27 cellular contexts compared by ENCODE assay signal in genomic region chr20:49725694-49726093, GRCh38. TPM values are rescaled to one million over a fixed set of nuclear protein-coding genes. Genes with fewer than 3 reads are reported as not detected.
DNase-seq lines count a peak whose midpoint lies in the region; ATAC-seq, FAIRE-seq and TF ChIP-seq lines count a peak whose summit lies in the region.
"Had no signal": no experiment of that assay in that cellular context is flagged by ENCODE, and none has a peak within 500 bp of the region (broad histone marks: within the 10 kb centered on the region; RNA-seq: fewer than 3 reads in every experiment).

No MANE protein-coding gene starts in this region.

- no peaks in the 10 kb centered on the region for H3K27me3 Mint-ChIP-seq in H9 (ENCODE audit: low read depth)
- H3K27me3 Mint-ChIP-seq: activated naive CD4-positive, alpha-beta T cell treated with anti-CD3 and anti-CD28 coated beads, Interleukin-2, amount 50 U/mL, for 24 hours; naive B cell had no signal

- H2AFZ ChIP-seq in HepG2 (ENCODE audit: low read length) (no peak overlapping the region), endothelial cell of umbilical vein (ENCODE audit: low read depth, low read length) (peak overlapping the region; percentile 17), GM23248 (no peak overlapping the region), H9 (ENCODE audit: low read length) (no peak overlapping the region)

- TF ChIP-seq EP300 in HepG2 (IDR thresholded peaks at IDR 0.05; ENCODE audit: low read depth in 2 of 2, low read length in 2 of 2) (no peak), HepG2 (CRISPR knock-in tag; IDR thresholded peaks at IDR 0.05; ENCODE audit: borderline replicate concordance) (no peak)

- dilution Hi-C loops in endothelial cell of umbilical vein (cut with MboI; ENCODE audit: extremely low pct_ligation_motif_present, low sequenced_read_pairs): no loop called here

- no peak overlapping the region for H4K91ac ChIP-seq in H9 (ENCODE audit: insufficient read length, low read depth, low read length)

- H3K9me2 ChIP-seq in GM23248 (ENCODE audit: insufficient read depth): no peaks in the 10 kb centered on the region

- H3K9me3 Mint-ChIP-seq in H9: peaks cover 0 to 3% of the 10 kb centered on the region in 2 experiments; a peak in 3 of 5 replicates
- H3K9me3 Mint-ChIP-seq: activated CD8-positive, alpha-beta T cell treated with anti-CD3 and anti-CD28 coated beads for 36 hours; activated naive CD4-positive, alpha-beta T cell treated with anti-CD3 and anti-CD28 coated beads, Interleukin-2, amount 50 U/mL, for 24 hours; activated T-helper 1 cell treated with anti-CD3 and anti-CD28 coated beads, Interleukin-12 subunit alpha, Interleukin-12 subunit beta, Interleukin-2, Interleukin-4 antibody, amounts not matched to agents 30 ng/mL and 10 ng/mL and 1 ng/mL, durations not matched to agents 14 hours and 24 hours and 36 hours; CD8-positive, alpha-beta memory T cell; IgD-negative memory B cell; naive B cell had no signal

- H3K36me3 ChIP-seq in HepG2 (replicated peaks in 1 of 2; ENCODE audit: control insufficient read depth in 1 of 2, insufficient read depth in 2 of 2, low read length in 2 of 2) (no peaks in the 10 kb centered on the region), right lobe of liver (no peaks in the 10 kb centered on the region), endothelial cell of umbilical vein (ENCODE audit: control insufficient read depth in 2 of 2, extremely low read depth in 1 of 2, insufficient read depth in 2 of 2, low read length in 2 of 2) (no peaks in the 10 kb centered on the region), neutrophil (no peaks in the 10 kb centered on the region), GM23248 (ENCODE audit: low read depth) (no peaks in the 10 kb centered on the region), HAP-1 (replicated peaks) (no peaks in the 10 kb centered on the region)
- H3K36me3 ChIP-seq: prostate gland had no signal

- intact Hi-C loops in HepG2 (cut with micrococcal nuclease; ENCODE audit: unreplicated experiment) (no loop called here), right lobe of liver (cut with DNase I) (no loop called here), endothelial cell of umbilical vein (cut with micrococcal nuclease) (loop anchor here (2.0 kb wide), 1 partner anchor 47 kb away; no protein-coding TSS in a partner anchor)

- H3K27me3 ChIP-seq in HepG2 (ENCODE audit: control insufficient read depth in 1 of 2, insufficient read depth in 2 of 2, low read length in 2 of 2) (no peaks in the 10 kb centered on the region; a peak in 1 of 5 replicates), right lobe of liver (no peaks in the 10 kb centered on the region), endothelial cell of umbilical vein (ENCODE audit: control insufficient read depth in 2 of 2, insufficient read depth in 2 of 2, low read length in 2 of 2) (no peaks in the 10 kb centered on the region), neutrophil (no peaks in the 10 kb centered on the region), GM23248 (replicated peaks; ENCODE audit: insufficient read depth) (no peaks in the 10 kb centered on the region), HAP-1 (ENCODE audit: low read depth) (no peaks in the 10 kb centered on the region), H9 (ENCODE audit: insufficient read depth, low read length) (no peaks in the 10 kb centered on the region)

- H2BK12ac ChIP-seq in H9 (ENCODE audit: insufficient read length, low read depth, low read length): no peak overlapping the region

- no peak for DNase-seq in HepG2 (ENCODE audit: low spot score)
- DNase-seq in right lobe of liver: no peak
- DNase-seq in endothelial cell of umbilical vein (ENCODE audit: low read depth, low spot score): no peak
- no peak for DNase-seq in GM23248
- no peak for DNase-seq in HAP-1 (ENCODE audit: low spot score in 2 of 2)
- DNase-seq in H9: no peak
- DNase-seq: activated CD8-positive, alpha-beta memory T cell treated with anti-CD3 and anti-CD28 coated beads, Interleukin-2, amount 50 U/mL, for 48 hours; activated CD8-positive, alpha-beta T cell treated with anti-CD3 and anti-CD28 coated beads for 36 hours; amygdala; CD8-positive, alpha-beta memory T cell; EL; midbrain; NCI-H1048; NCI-H1694; NCI-H446 treated with DMSO at 0.1 percent for 48 hours; occipital lobe; stimulated activated CD4-positive, alpha-beta T cell treated with anti-CD3 and anti-CD28 coated beads, Interleukin-15, amount 100 ng/mL, for 24 hours; stimulated activated CD4-positive, alpha-beta T cell treated with anti-CD3 and anti-CD28 coated beads, Interleukin-4, amount 100 ng/mL, for 4 hours; trophoblast cell had no signal

- peak; percentile 69 for ATAC-seq in HepG2
- no peak for ATAC-seq in right lobe of liver
- ATAC-seq in GM21515 (IDR thresholded peaks at IDR 0.05; ENCODE audit: unreplicated experiment): no peak
- ATAC-seq: A549; activated CD8-positive, alpha-beta T cell treated with anti-CD3 and anti-CD28 coated beads for 36 hours had no signal

- H3K27ac ChIP-seq in HepG2 (ENCODE audit: extremely low read length, insufficient read depth, low read length) (no peak overlapping the region), right lobe of liver (peak overlapping the region in 1 of 3 donors; percentile 22), endothelial cell of umbilical vein (ENCODE audit: insufficient read depth, low read depth, low read length) (no peak overlapping the region), neutrophil (peak overlapping the region; percentile 77), GM23248 (no peak overlapping the region), H9 (ENCODE audit: insufficient read length, low read depth, low read length) (no peak overlapping the region)
- H3K27ac ChIP-seq: prostate gland had no signal

- H2BK5ac ChIP-seq in H9 (ENCODE audit: insufficient read length, low read length): no peak overlapping the region

- H3K36me3 Mint-ChIP-seq in H9 (ENCODE audit: insufficient read depth in 1 of 3, low read depth in 3 of 3): peaks cover 0 to 3% (median 0%) of the 10 kb centered on the region in 3 experiments; a peak in 1 of 7 replicates
- H3K36me3 Mint-ChIP-seq: activated naive CD4-positive, alpha-beta T cell treated with anti-CD3 and anti-CD28 coated beads, Interleukin-2, amount 50 U/mL, for 24 hours; CD8-positive, alpha-beta memory T cell; IgD-negative memory B cell; naive B cell had no signal

- H3K4me2 ChIP-seq in HepG2 (ENCODE audit: low read depth, low read length): 0 out of 2 replicates have a peak overlapping the region, but pooled peaks have one; percentile 72
- H3K4me2 ChIP-seq in endothelial cell of umbilical vein (ENCODE audit: insufficient read depth, low read length): no peak overlapping the region
- H3K4me2 ChIP-seq in GM23248 (ENCODE audit: unreplicated experiment): no peak overlapping the region
- no peak overlapping the region for H3K4me2 ChIP-seq in H9 (ENCODE audit: insufficient read depth, insufficient read length, low read length)
- H3K4me2 ChIP-seq: A549 had no signal

- no peak overlapping the region for H4K8ac ChIP-seq in H9 (replicated peaks; ENCODE audit: insufficient read length, low read depth, low read length)

- H3K79me2 ChIP-seq in HepG2 (ENCODE audit: insufficient read depth, low read length) (no peaks in the 10 kb centered on the region), endothelial cell of umbilical vein (ENCODE audit: control insufficient read depth, insufficient read depth, low read length) (no peaks in the 10 kb centered on the region), GM23248 (ENCODE audit: insufficient read depth) (no peaks in the 10 kb centered on the region), H9 (ENCODE audit: insufficient read depth, low read length) (no peaks in the 10 kb centered on the region)

- TF ChIP-seq CTCF in HepG2 (CRISPR knock-in tag; IDR thresholded peaks at IDR 0.05): no peak
- no peak for TF ChIP-seq CTCF in right lobe of liver (IDR thresholded peaks at IDR 0.05)
- TF ChIP-seq CTCF in endothelial cell of umbilical vein (IDR thresholded peaks at IDR 0.05; ENCODE audit: extremely low read depth in 1 of 2, insufficient read depth in 1 of 2, low read depth in 1 of 2, low read length in 2 of 2): no peak
- TF ChIP-seq CTCF in neutrophil (IDR thresholded peaks at IDR 0.05): no peak
- TF ChIP-seq CTCF in H9 (conservative IDR thresholded peaks at IDR 0.05): no peak

- TF ChIP-seq RAD21 in HepG2 (CRISPR knock-in tag; IDR thresholded peaks at IDR 0.05): no peak

- H3K9ac ChIP-seq in HepG2 (ENCODE audit: insufficient read depth, low read depth, low read length) (no peak overlapping the region), endothelial cell of umbilical vein (replicated peaks; ENCODE audit: extremely low read depth, insufficient read depth, low read length) (no peak overlapping the region), GM23248 (no peak overlapping the region), H9 (ENCODE audit: extremely low read depth, insufficient read length, low read length) (no peak overlapping the region)

- H3K4ac ChIP-seq in H9 (ENCODE audit: low read depth, low read length): no peak overlapping the region

- H3K79me1 ChIP-seq in H9 (ENCODE audit: insufficient read depth, low read depth, low read length, poor library complexity, severe bottlenecking): no peaks in the 10 kb centered on the region

- no peak overlapping the region for H3K27ac Mint-ChIP-seq in H9
- H3K27ac Mint-ChIP-seq: activated CD8-positive, alpha-beta T cell treated with anti-CD3 and anti-CD28 coated beads for 36 hours; activated naive CD4-positive, alpha-beta T cell treated with anti-CD3 and anti-CD28 coated beads, Interleukin-2, amount 50 U/mL, for 24 hours; activated T-helper 1 cell treated with anti-CD3 and anti-CD28 coated beads, Interleukin-12 subunit alpha, Interleukin-12 subunit beta, Interleukin-2, Interleukin-4 antibody, amounts not matched to agents 30 ng/mL and 10 ng/mL and 1 ng/mL, durations not matched to agents 14 hours and 24 hours and 36 hours; IgD-negative memory B cell had no signal

- POLR2A ChIA-PET in HepG2 (lab: Yijun Ruan, JAX) (interaction anchor here (1.3 kb wide), 1 partner anchor 11 kb away, joined by 3 read pairs; no protein-coding TSS in a partner anchor), endothelial cell of umbilical vein (lab: Charles Lee) (no interaction called here)

- BruUV-seq in HepG2 (replicated peaks; lab: Mats Ljungman, UMichigan): no TSS peak
- no TSS peak for BruUV-seq in endothelial cell of umbilical vein (replicated peaks; lab: Mats Ljungman, UMichigan)

- H4K20me1 ChIP-seq in HepG2 (ENCODE audit: insufficient read depth, low read length): no peaks in the 10 kb centered on the region
- no peaks in the 10 kb centered on the region for H4K20me1 ChIP-seq in endothelial cell of umbilical vein (replicated peaks; ENCODE audit: control insufficient read depth, extremely low read depth, insufficient read depth, low read length)
- no peaks in the 10 kb centered on the region for H4K20me1 ChIP-seq in GM23248 (ENCODE audit: insufficient read depth)
- H4K20me1 ChIP-seq in H9 (ENCODE audit: control insufficient read depth, insufficient read depth, insufficient read length): no peaks in the 10 kb centered on the region

- H3K18ac ChIP-seq in H9 (ENCODE audit: insufficient read length, low read depth, low read length): no peak overlapping the region

- TF ChIP-seq POLR2A in HepG2 (IDR thresholded peaks at IDR 0.05; ENCODE audit: insufficient read depth in 1 of 2, low read depth in 2 of 2, low read length in 2 of 2) (no peak), right lobe of liver (IDR thresholded peaks at IDR 0.05) (no peak), endothelial cell of umbilical vein (IDR thresholded peaks at IDR 0.05; ENCODE audit: low read depth, low read length) (no peak)

- H3K9me1 ChIP-seq in endothelial cell of umbilical vein (replicated peaks; ENCODE audit: control insufficient read depth, extremely low read depth, insufficient read depth, low read length): no peaks in the 10 kb centered on the region

- WGBS in HepG2 (ENCODE audit: low lambda C conversion rate): 25% methylated on average over 2 of the region's 2 CpGs
- 29% methylated on average over 1 of the region's 2 CpGs for WGBS in right lobe of liver (ENCODE audit: insufficient coverage, low coverage, low lambda C conversion rate, missing lambda C conversion rate)
- 89 to 97% methylated on average over 2 of the region's 2 CpGs for WGBS in GM23248 (ENCODE audit: low coverage in 1 of 2, low lambda C conversion rate in 2 of 2, missing lambda C conversion rate in 2 of 2), 2 experiments
- no CpG with 5 or more reads among the region's 2 CpGs for WGBS in H9 (ENCODE audit: extremely low coverage, insufficient read length, low lambda C conversion rate)

- no peak overlapping the region for H3K4me3 Mint-ChIP-seq in H9
- H3K4me3 Mint-ChIP-seq: activated CD8-positive, alpha-beta T cell treated with anti-CD3 and anti-CD28 coated beads for 36 hours; activated naive CD4-positive, alpha-beta T cell treated with anti-CD3 and anti-CD28 coated beads, Interleukin-2, amount 50 U/mL, for 24 hours had no signal

- no peak overlapping the region for H3K56ac ChIP-seq in H9 (ENCODE audit: insufficient read length, low read depth, low read length)

- H3K4me3 ChIP-seq in HepG2 (replicated peaks in 1 of 3; ENCODE audit: insufficient read depth in 1 of 3, low read depth in 2 of 3, low read length in 3 of 3) (no peak overlapping the region), right lobe of liver (no peak overlapping the region), endothelial cell of umbilical vein (replicated peaks in 1 of 3; ENCODE audit: insufficient read depth in 1 of 3, low read depth in 1 of 3, low read length in 3 of 3) (no peak overlapping the region), neutrophil (ENCODE audit: low read depth in 1 of 2, low read length in 1 of 2) (no peak overlapping the region), GM23248 (no peak overlapping the region), HAP-1 (no peak overlapping the region)
- H3K4me3 ChIP-seq: A549, prostate gland had no signal

- FAIRE-seq in HepG2 (lab: Jason Lieb, UNC) (no peak), endothelial cell of umbilical vein (lab: Jason Lieb, UNC) (no peak)
- FAIRE-seq: A549 had no signal

- H3K4me1 Mint-ChIP-seq in H9: peaks cover 11% of the 10 kb centered on the region in 2 experiments

- no peak overlapping the region for H4K5ac ChIP-seq in H9 (ENCODE audit: insufficient read length, low read depth, low read length)

- in situ Hi-C loops in HepG2 (cut with HindIII; ENCODE audit: extremely low pct_ligation_motif_present, low pct_unique_long_range_greater_than_20kb): no loop called here
- in situ Hi-C loops in GM23248 (cut with MboI): no loop called here
- in situ Hi-C loops in HAP-1 (cut with MboI; ENCODE audit: low sequenced_read_pairs): no loop called here

- H3K9me3 ChIP-seq in HepG2 (ENCODE audit: low read length) (no peaks in the 10 kb centered on the region), right lobe of liver (no peaks in the 10 kb centered on the region), endothelial cell of umbilical vein (replicated peaks; ENCODE audit: control insufficient read depth, insufficient read depth, low read length) (no peaks in the 10 kb centered on the region), neutrophil (no peaks in the 10 kb centered on the region), GM23248 (ENCODE audit: low read depth) (no peaks in the 10 kb centered on the region), HAP-1 (no peaks in the 10 kb centered on the region), H9 (ENCODE audit: control insufficient read depth, low read depth, low read length) (no peaks in the 10 kb centered on the region)
- H3K9me3 ChIP-seq: prostate gland had no signal

- no peak overlapping the region for H2BK20ac ChIP-seq in H9 (ENCODE audit: low read depth, low read length, poor library complexity, severe bottlenecking)

- H2BK15ac ChIP-seq in H9 (ENCODE audit: low read depth, low read length): no peak overlapping the region

- no peak overlapping the region for H2BK120ac ChIP-seq in H9 (ENCODE audit: low read depth, low read length, poor library complexity, severe bottlenecking)

- no peak overlapping the region for H3K23ac ChIP-seq in H9 (ENCODE audit: insufficient read length, low read depth, low read length)

- CTCF ChIA-PET in HepG2 (lab: Yijun Ruan, JAX; ENCODE audit: low intra/inter-chr PET ratio, low total read pairs): no interaction called here
- CTCF ChIA-PET in endothelial cell of umbilical vein (lab: Charles Lee): interaction anchor here (0.6 to 1.2 kb wide), 5 partner anchors 14 to 120 kb away, joined by 3 read pairs; no protein-coding TSS in a partner anchor

- no peaks in the 10 kb centered on the region; the same call in 1 of the 2 replicates for H3F3A ChIP-seq in GM23248 (ENCODE audit: insufficient read depth)

- H3K4me1 ChIP-seq in HepG2 (ENCODE audit: insufficient read depth, low read length): peaks cover 36% of the 10 kb centered on the region
- peaks cover 0 to 4% (median 0%) of the 10 kb centered on the region in 4 donors for H3K4me1 ChIP-seq in right lobe of liver
- H3K4me1 ChIP-seq in endothelial cell of umbilical vein (ENCODE audit: control insufficient read depth, extremely low read depth, insufficient read depth, low read length): peaks cover 10% of the 10 kb centered on the region
- H3K4me1 ChIP-seq in neutrophil (ENCODE audit: control insufficient read depth in 1 of 2, insufficient read depth in 1 of 2, low read depth in 1 of 2, low read length in 1 of 2): peaks cover 73 to 82% of the 10 kb centered on the region in 2 experiments
- H3K4me1 ChIP-seq in GM23248 (ENCODE audit: insufficient read depth): peaks cover 12% of the 10 kb centered on the region
- H3K4me1 ChIP-seq in HAP-1: no peaks in the 10 kb centered on the region
- H3K4me1 ChIP-seq in H9 (ENCODE audit: insufficient read depth, low read length): 0 out of 2 replicates have a peak, but pooled peaks cover 2% of the 10 kb centered on the region
- H3K4me1 ChIP-seq: prostate gland had no signal

- no peak overlapping the region for H3K14ac ChIP-seq in H9 (ENCODE audit: insufficient read depth, low read length)

- H3T11ph ChIP-seq in H9 (ENCODE audit: low read length): no peak overlapping the region

- H2AK5ac ChIP-seq in H9 (ENCODE audit: insufficient read length, low read length): no peak overlapping the region

- H3K23me2 ChIP-seq in H9 (ENCODE audit: insufficient read length, low read depth, low read length, poor library complexity, severe bottlenecking): no peaks in the 10 kb centered on the region

RNA-seq across cellular contexts. Expression of gene B4GALT5, which starts 12.0 kb away (rescaled TPM):
- 26.7 and 30.9 TPM in 2 replicates for total RNA-seq in HepG2 (2016; rRNA removed; fragmentation: Illumina TruSeq; extraction: Trizol)
- total RNA-seq in HepG2 (2016; cell fraction: cytosol; rRNA removed; fragmentation: Illumina TruSeq; extraction: Trizol; ENCODE audit: low read depth): 8.0 and 8.5 TPM in 2 replicates
- total RNA-seq in HepG2 (2016; cell fraction: insoluble cytoplasmic fraction; rRNA removed; fragmentation: Illumina TruSeq; extraction: Trizol): 22.9 and 29.9 TPM in 2 replicates
- 33.9 and 36.1 TPM in 2 replicates for total RNA-seq in HepG2 (2016; cell fraction: membrane; rRNA removed; fragmentation: Illumina TruSeq; extraction: Trizol)
- 27.2 and 29.5 TPM in 2 replicates for total RNA-seq in HepG2 (2016; cell fraction: nucleus; rRNA removed; fragmentation: Illumina TruSeq; extraction: Trizol)
- 27.3 and 29.3 TPM in 2 replicates for polyA plus RNA-seq in HepG2 (2011; rRNA removed)
- 18.3 and 27.5 TPM in 2 replicates for polyA plus RNA-seq in HepG2 (2011; cell fraction: cytosol; rRNA removed)
- polyA plus RNA-seq in HepG2 (2011; cell fraction: nucleus; rRNA removed): 11.9 and 15.8 TPM in 2 replicates
- polyA plus RNA-seq in HepG2 (2012): 18.1 and 19.7 TPM in 2 replicates
- 5.4 and 5.7 TPM in 2 replicates for polyA plus RNA-seq in HepG2 (2016; cell fraction: cytosol; fragmentation: Illumina TruSeq; extraction: Trizol; ENCODE audit: low read depth)
- polyA plus RNA-seq in HepG2 (2016; cell fraction: insoluble cytoplasmic fraction; fragmentation: Illumina TruSeq; extraction: Trizol; ENCODE audit: low read depth): 22.6 and 24.2 TPM in 2 replicates
- polyA plus RNA-seq in HepG2 (2016; cell fraction: membrane; fragmentation: Illumina TruSeq; extraction: Trizol; ENCODE audit: low read depth): 22.9 and 23.5 TPM in 2 replicates
- polyA plus RNA-seq in HepG2 (2016; cell fraction: nucleus; fragmentation: Illumina TruSeq; extraction: Trizol; ENCODE audit: insufficient read depth, low read depth): 42.1 and 46.2 TPM in 2 replicates
- 38.2 and 60.8 TPM in 2 replicates for polyA minus RNA-seq in HepG2 (2011; rRNA and poly(A)+ RNA removed; ENCODE audit: low replicate concordance)
- 22.1 and 24.1 TPM in 2 replicates for polyA minus RNA-seq in HepG2 (2011; cell fraction: cytosol; rRNA and poly(A)+ RNA removed)
- polyA minus RNA-seq in HepG2 (2011; cell fraction: nucleus; rRNA and poly(A)+ RNA removed): 13.5 and 18.5 TPM in 2 replicates
- total RNA-seq in right lobe of liver: 10 to 100 TPM in 5 of 6 experiments, 1 to 10 TPM in 1; 9.5 to 32.6 (median 15.5) TPM
- 58.5 and 70.1 TPM in 2 replicates for total RNA-seq in endothelial cell of umbilical vein
- polyA plus RNA-seq in endothelial cell of umbilical vein: 51.0 and 54.4 TPM in 2 replicates
- polyA plus RNA-seq in endothelial cell of umbilical vein (2011; cell fraction: cytosol; rRNA removed): 48.8 and 51.0 TPM in 2 replicates
- polyA plus RNA-seq in endothelial cell of umbilical vein (2011; cell fraction: nucleus; rRNA removed): 28.9 and 29.6 TPM in 2 replicates
- 33.3 and 39.7 TPM in 2 replicates for polyA plus RNA-seq in endothelial cell of umbilical vein (2012)
- 80.5 and 82.9 TPM in 2 replicates for polyA minus RNA-seq in endothelial cell of umbilical vein
- 28.1 TPM for polyA minus RNA-seq in endothelial cell of umbilical vein (2011; cell fraction: cytosol; rRNA and poly(A)+ RNA removed)
- 17.1 and 20.8 TPM in 2 replicates for polyA minus RNA-seq in endothelial cell of umbilical vein (2011; cell fraction: nucleus; rRNA and poly(A)+ RNA removed)
- 15.9 and 16.9 TPM in 2 replicates for total RNA-seq in GM23248 (2014; rRNA removed; shearing (Covaris generic))
- polyA plus RNA-seq in GM23248 (2016; fragmentation: Nextera tagmentation; extraction: Ambion mirVana): 4.2 and 4.5 TPM in 2 replicates
- 75.9 and 77.0 TPM in 2 replicates for total RNA-seq in H9 (2021)
